ENCODE assay signal across 9 cellular contexts in genomic region chr19:43798026-43798545, GRCh38. TPM values are rescaled to one million over a fixed set of nuclear protein-coding genes. Genes with fewer than 3 reads are reported as not detected.
A peak's percentile ranks its signal among the peaks of the same experiment; 100 is the strongest.
DNase-seq lines count a peak whose midpoint lies in the region; ATAC-seq, FAIRE-seq and TF ChIP-seq lines count a peak whose summit lies in the region.
"Had no signal": no experiment of that assay in that cellular context is flagged by ENCODE, and none has a peak within 500 bp of the region (broad histone marks: within the 10 kb centered on the region; RNA-seq: fewer than 3 reads in every experiment).

No MANE protein-coding gene starts in this region.

- H3K9me3 ChIP-seq in heart left ventricle (peaks cover 0 to 7% (median 0%) of the 10 kb centered on the region in 12 donors), small intestine (ENCODE audit: control insufficient read depth, low read depth) (no peaks in the 10 kb centered on the region)

- H3K4me1 Mint-ChIP-seq in mesothelial cell of epicardium: peaks cover 3% of the 10 kb centered on the region

- H3K9me3 Mint-ChIP-seq in mesothelial cell of epicardium: no peaks in the 10 kb centered on the region

- H3K27me3 Mint-ChIP-seq in mesothelial cell of epicardium (ENCODE audit: low read depth): peaks cover 78% of the 10 kb centered on the region

- H3K27me3 ChIP-seq in heart left ventricle (peaks cover 0 to 70% (median 14%) of the 10 kb centered on the region in 9 donors), bronchial epithelial cell (ENCODE audit: control insufficient read depth, insufficient read depth, low read length) (no peaks in the 10 kb centered on the region), small intestine (ENCODE audit: control insufficient read depth in 2 of 2, insufficient read depth in 2 of 2, low read length in 2 of 2) (peaks cover 0 to under 1% of the 10 kb centered on the region in 2 donors)

- intact Hi-C loops in heart left ventricle (cut with DNase I): no loop called here
- intact Hi-C loops in Right ventricle myocardium inferior (cut with DNase I): no loop called here

- TF ChIP-seq POLR2A in heart left ventricle (IDR thresholded peaks at IDR 0.05) (no peak), GM18505 (IDR thresholded peaks at IDR 0.05; ENCODE audit: borderline replicate concordance, extremely low read depth, insufficient read depth, insufficient read length) (no peak)

- no peak for FAIRE-seq in bronchial epithelial cell (lab: Jason Lieb, UNC)
- FAIRE-seq in small intestine (lab: Jason Lieb, UNC): no peak

- H3K36me3 ChIP-seq in heart left ventricle: no peaks in the 10 kb centered on the region
- no peaks in the 10 kb centered on the region for H3K36me3 ChIP-seq in bronchial epithelial cell (ENCODE audit: control insufficient read depth, insufficient read depth, low read length)
- no peaks in the 10 kb centered on the region for H3K36me3 ChIP-seq in urinary bladder (ENCODE audit: insufficient read depth)
- H3K36me3 ChIP-seq in small intestine (ENCODE audit: control insufficient read depth in 2 of 2, insufficient read depth in 2 of 2, low read length in 2 of 2): no peaks in the 10 kb centered on the region

- ATAC-seq in heart left ventricle: no peak
- no peak for ATAC-seq in Right ventricle myocardium inferior
- ATAC-seq in GM18505 (IDR thresholded peaks at IDR 0.05; ENCODE audit: unreplicated experiment): no peak

- peaks cover 0 to 15% (median 6%) of the 10 kb centered on the region in 12 donors for H3K4me1 ChIP-seq in heart left ventricle
- H3K4me1 ChIP-seq in urinary bladder (ENCODE audit: insufficient read depth): no peaks in the 10 kb centered on the region
- H3K4me1 ChIP-seq in small intestine (ENCODE audit: control insufficient read depth in 2 of 2, insufficient read depth in 1 of 2, low read depth in 1 of 2, low read length in 1 of 2): peaks cover 0 to 2% of the 10 kb centered on the region in 2 donors

- no peak for TF ChIP-seq CTCF in heart left ventricle (IDR thresholded peaks at IDR 0.05)
- TF ChIP-seq CTCF in bronchial epithelial cell (IDR thresholded peaks at IDR 0.05; ENCODE audit: insufficient read depth, low read length, severe bottlenecking): no peak
- TF ChIP-seq CTCF in mesothelial cell of epicardium (IDR thresholded peaks at IDR 0.05; ENCODE audit: unreplicated experiment): no peak

- no peak overlapping the region for H3K27ac Mint-ChIP-seq in mesothelial cell of epicardium

- peak overlapping the region in 11 of 12 donors; percentile 25 to 62 (median 52) for H3K4me3 ChIP-seq in heart left ventricle
- H3K4me3 ChIP-seq in bronchial epithelial cell (ENCODE audit: low read depth, low read length): peak overlapping the region; percentile 39
- peak overlapping the region; percentile 30 for H3K4me3 ChIP-seq in urinary bladder (ENCODE audit: low read depth, low read length)
- peak overlapping the region in 1 of 2 donors; percentile 52 for H3K4me3 ChIP-seq in small intestine (ENCODE audit: low read depth in 1 of 2, low read length in 2 of 2)

- DNase-seq in heart left ventricle (no peak), Right ventricle myocardium inferior (ENCODE audit: missing footprints) (no peak), bronchial epithelial cell (ENCODE audit: low read depth) (no peak), mesothelial cell of epicardium (ENCODE audit: low spot score in 2 of 2, unreplicated experiment in 2 of 2) (no peak), HCEC 1CT (no peak), small intestine (no peak)

- H3K4me3 Mint-ChIP-seq in mesothelial cell of epicardium: peak overlapping the region; percentile 74

- WGBS in heart left ventricle, 4 donors: 41 to 70% (median 45%) methylated on average over 2 to 5 of the region's 5 CpGs
- WGBS in urinary bladder: 33% methylated on average over 5 of the region's 5 CpGs
- WGBS in small intestine, 3 donors: 30 to 43% (median 36%) methylated on average over 5 of the region's 5 CpGs

- H3K27ac ChIP-seq in heart left ventricle: no peak overlapping the region
- no peak overlapping the region for H3K27ac ChIP-seq in urinary bladder (ENCODE audit: low read depth)
- H3K27ac ChIP-seq in small intestine (ENCODE audit: low read depth in 1 of 2, low read length in 1 of 2): no peak overlapping the region
- H3K27ac ChIP-seq: KMS-11 had no signal

- no peaks in the 10 kb centered on the region for H3K36me3 Mint-ChIP-seq in mesothelial cell of epicardium

RNA-seq across cellular contexts. Expression of gene LYPD5, which starts 4.2 kb away (rescaled TPM):
- total RNA-seq in heart left ventricle (1 to 10 TPM in 8 of 9 donors, under 1 TPM in 1; 0.37 to 7.9 (median 1.4) TPM), Right ventricle myocardium inferior (0.92 TPM), bronchial epithelial cell (0.38 and 0.53 TPM in 2 replicates), mesothelial cell of epicardium (0.27 to 0.57 TPM (median 0.33 TPM) in 3 replicates), urinary bladder (0.58 TPM)
- polyA plus RNA-seq in heart left ventricle (1 to 10 TPM in 1 of 2 donors, under 1 TPM in 1; 0.34 to 1.9 TPM), urinary bladder (1.3 TPM), small intestine (1 to 10 TPM in 2 of 3 donors, not detected in 1; 1.1 to 2.3 TPM)

RNA-seq across cellular contexts. Expression of gene KCNN4, which starts 17.3 kb away (rescaled TPM):
- total RNA-seq in heart left ventricle (1 to 10 TPM in 2 of 9 donors, under 1 TPM in 7; 0.15 to 3.7 (median 0.63) TPM), Right ventricle myocardium inferior (0.41 TPM), bronchial epithelial cell (0.26 and 9.7 TPM in 2 replicates), mesothelial cell of epicardium (5.4 to 6.4 TPM (median 6.1 TPM) in 3 replicates), urinary bladder (4.3 TPM)
- polyA plus RNA-seq in heart left ventricle (1 to 10 TPM in 1 of 2 donors, under 1 TPM in 1; 0.46 to 1.1 TPM), urinary bladder (14.3 TPM), small intestine (1 to 10 TPM in 1 of 3 donors, not detected in 2; 2.6 TPM)

RNA-seq across cellular contexts. Expression of gene ZNF283, which starts 29.0 kb away (rescaled TPM):
- total RNA-seq in heart left ventricle (10 to 100 TPM in 6 of 9 donors, 1 to 10 TPM in 3; 4.6 to 13.4 (median 11.9) TPM), Right ventricle myocardium inferior (11.1 TPM), bronchial epithelial cell (9.1 and 12.4 TPM in 2 replicates), mesothelial cell of epicardium (19.1 to 20.8 TPM (median 20.4 TPM) in 3 replicates), urinary bladder (54.0 TPM)
- polyA plus RNA-seq in heart left ventricle (1 to 10 TPM; 4.8 to 5.0 TPM), urinary bladder (3.1 TPM), small intestine (1 to 10 TPM; 1.3 to 3.5 (median 2.8) TPM)

RNA-seq across cellular contexts. Expression of gene SMG9, which starts 43.3 kb away (rescaled TPM):
- total RNA-seq in heart left ventricle: 10 to 100 TPM in 6 of 9 donors, 1 to 10 TPM in 3; 5.8 to 27.7 (median 14.6) TPM
- 10 to 100 TPM; 15.6 to 19.9 TPM for polyA plus RNA-seq in heart left ventricle
- 15.7 TPM for total RNA-seq in Right ventricle myocardium inferior
- 4.0 and 4.7 TPM in 2 replicates for total RNA-seq in bronchial epithelial cell
- 65.8 to 75.7 TPM (median 73.2 TPM) in 3 replicates for total RNA-seq in mesothelial cell of epicardium
- 12.5 TPM for total RNA-seq in urinary bladder
- polyA plus RNA-seq in urinary bladder: 29.6 TPM
- 10 to 100 TPM; 21.3 to 27.7 (median 25.3) TPM for polyA plus RNA-seq in small intestine
